28 cellular contexts compared by ENCODE assay signal in genomic region chr9:137376386-137376785, GRCh38. TPM values are rescaled to one million over a fixed set of nuclear protein-coding genes. Genes with fewer than 3 reads are reported as not detected.
DNase-seq lines count a peak whose midpoint lies in the region; ATAC-seq, FAIRE-seq and TF ChIP-seq lines count a peak whose summit lies in the region.
"Had no signal": no experiment of that assay in that cellular context is flagged by ENCODE, and none has a peak within 500 bp of the region (broad histone marks: within the 10 kb centered on the region; RNA-seq: fewer than 3 reads in every experiment).

No MANE protein-coding gene starts in this region.

- peaks cover 16% of the 10 kb centered on the region for H3K27me3 Mint-ChIP-seq in WTC11 (ENCODE audit: low read depth)
- H3K27me3 Mint-ChIP-seq: CD4-positive, CD25-positive, alpha-beta regulatory T cell; CD8-positive, alpha-beta memory T cell; IgD-negative memory B cell had no signal

- H3K9me3 ChIP-seq in right atrium auricular region (no peaks in the 10 kb centered on the region), mucosa of descending colon (no peaks in the 10 kb centered on the region), spleen (peaks cover 0 to 8% (median 0%) of the 10 kb centered on the region in 8 donors)

- no peak for TF ChIP-seq CTCF in right atrium auricular region (IDR thresholded peaks at IDR 0.05)
- TF ChIP-seq CTCF in WTC11 (IDR thresholded peaks at IDR 0.05): no peak
- TF ChIP-seq CTCF in mucosa of descending colon (IDR thresholded peaks at IDR 0.05): no peak
- no peak for TF ChIP-seq CTCF in spleen (IDR thresholded peaks at IDR 0.05 in 8 of 11, conservative IDR thresholded peaks at IDR 0.05 in 3 of 11)

- H3K4me1 Mint-ChIP-seq in WTC11: no peaks in the 10 kb centered on the region
- H3K4me1 Mint-ChIP-seq: CD8-positive, alpha-beta memory T cell had no signal

- WGBS in spleen, 5 donors: 91 to 97% (median 95%) methylated on average over 12 of the region's 12 CpGs

- POLR2A ChIA-PET in WTC11 (lab: Charles Lee): interaction anchor here (0.6 kb wide), 1 partner anchor 408 kb away, joined by 5 read pairs; no protein-coding TSS in a partner anchor

- no peak overlapping the region for H3K4me3 Mint-ChIP-seq in WTC11
- H3K4me3 Mint-ChIP-seq: CD4-positive, CD25-positive, alpha-beta regulatory T cell; CD8-positive, alpha-beta memory T cell; HFFc6; IgD-negative memory B cell had no signal

- H3K27ac Mint-ChIP-seq in WTC11: no peak overlapping the region
- H3K27ac Mint-ChIP-seq: CD4-positive, CD25-positive, alpha-beta regulatory T cell; CD8-positive, alpha-beta memory T cell; HFFc6 had no signal

- H3K4me3 ChIP-seq in right atrium auricular region (no peak overlapping the region), mucosa of descending colon (no peak overlapping the region), spleen (no peak overlapping the region)
- H3K4me3 ChIP-seq: GM12878, GM23248 had no signal

- ATAC-seq in WTC11 (no peak), mucosa of descending colon (no peak), HG02840 (IDR thresholded peaks at IDR 0.05; ENCODE audit: low FRiP score, unreplicated experiment) (no peak), HG02798 (IDR thresholded peaks at IDR 0.05; ENCODE audit: poor library complexity, unreplicated experiment) (no peak)
- ATAC-seq: GM12878, HepG2 had no signal

- FAIRE-seq in H54 (lab: Jason Lieb, UNC): no peak
- FAIRE-seq: A204.1, GM12878, GM19239, HepG2 had no signal

- no peaks in the 10 kb centered on the region for H3K27me3 ChIP-seq in right atrium auricular region
- H3K27me3 ChIP-seq in spleen (replicated peaks in 1 of 7): no peaks in the 10 kb centered on the region
- H3K27me3 ChIP-seq: BE2C had no signal

- peak; percentile 54 for DNase-seq in cardiac septum (ENCODE audit: low spot score)
- DNase-seq in right atrium auricular region (ENCODE audit: low spot score): no peak
- peak; percentile 2 for DNase-seq in WTC11 (ENCODE audit: low spot score)
- DNase-seq in mucosa of descending colon: peak in 2 of 3 donors; percentile 7 to 17
- DNase-seq in spleen: peak; percentile 32
- DNase-seq in H54 (ENCODE audit: insufficient read length, low spot score): no peak
- DNase-seq: ACHN; BE2C; C1 segment of cervical spinal cord; CD4-positive, CD25-positive, alpha-beta regulatory T cell; COR-L47; DMS 273 treated with DMSO at 0.1 percent for 48 hours; DMS53; DND-41; EL; GM23248; HCEC 1CT; HFFc6 had no signal

- no peak for TF ChIP-seq POLR2A in spleen (IDR thresholded peaks at IDR 0.05)
- TF ChIP-seq POLR2A in H54 (IDR thresholded peaks at IDR 0.05; ENCODE audit: low read depth, low read length): no peak

- no peaks in the 10 kb centered on the region for H3K36me3 ChIP-seq in right atrium auricular region
- no peaks in the 10 kb centered on the region for H3K36me3 ChIP-seq in mucosa of descending colon (ENCODE audit: low read depth)
- peaks cover 0 to 32% (median 4%) of the 10 kb centered on the region in 6 donors for H3K36me3 ChIP-seq in spleen
- H3K36me3 ChIP-seq: BE2C had no signal

- CTCF ChIA-PET in WTC11 (lab: Charles Lee): interaction anchor here (0.7 to 1.4 kb wide), 2 partner anchors 40 to 89 kb away, joined by 3 to 7 read pairs; no protein-coding TSS in a partner anchor

- H3K27ac ChIP-seq in right atrium auricular region: no peak overlapping the region
- no peak overlapping the region for H3K27ac ChIP-seq in spleen
- H3K27ac ChIP-seq: GM23248 had no signal

- intact Hi-C loops in cardiac septum (cut with DNase I) (no loop called here), mucosa of descending colon (cut with DNase I, micrococcal nuclease) (no loop called here), spleen (cut with DNase I; ENCODE audit: low total_unique reads) (no loop called here)

- H3K9me3 Mint-ChIP-seq in WTC11: 0 out of 2 replicates have a peak, but pooled peaks cover 7% of the 10 kb centered on the region
- H3K9me3 Mint-ChIP-seq: CD8-positive, alpha-beta memory T cell; IgD-negative memory B cell had no signal

- H3K4me1 ChIP-seq in right atrium auricular region (no peaks in the 10 kb centered on the region), mucosa of descending colon (ENCODE audit: low read depth) (no peaks in the 10 kb centered on the region), spleen (no peaks in the 10 kb centered on the region)

- H3K36me3 Mint-ChIP-seq in WTC11: peaks cover 8% of the 10 kb centered on the region; the same call in 1 of the 2 replicates
- H3K36me3 Mint-ChIP-seq: CD8-positive, alpha-beta memory T cell; IgD-negative memory B cell had no signal

TF ChIP-seq in WTC11, 78 proteins besides CTCF, POLR2A, EP300 and RAD21 (continues in another document):
- TF ChIP-seq NFATC4 (CRISPR knock-in tag; IDR thresholded peaks at IDR 0.05) (no peak), FOXP1 (CRISPR knock-in tag; IDR thresholded peaks at IDR 0.05; ENCODE audit: borderline replicate concordance) (no peak), ERG (CRISPR knock-in tag; IDR thresholded peaks at IDR 0.05) (no peak), E2F5 (CRISPR knock-in tag; IDR thresholded peaks at IDR 0.05) (no peak), ZNF396 (CRISPR knock-in tag; IDR thresholded peaks at IDR 0.05; ENCODE audit: borderline replicate concordance) (no peak), CDX4 (CRISPR knock-in tag; IDR thresholded peaks at IDR 0.05; ENCODE audit: borderline replicate concordance) (no peak), ESRRA (CRISPR knock-in tag; IDR thresholded peaks at IDR 0.05; ENCODE audit: borderline replicate concordance) (no peak), ZNF219 (CRISPR knock-in tag; IDR thresholded peaks at IDR 0.05; ENCODE audit: borderline replicate concordance) (no peak), MYBL2 (CRISPR knock-in tag; IDR thresholded peaks at IDR 0.05) (no peak), MXD4 (CRISPR knock-in tag; IDR thresholded peaks at IDR 0.05; ENCODE audit: borderline replicate concordance) (no peak), CREB1 (CRISPR knock-in tag; IDR thresholded peaks at IDR 0.05) (no peak), OVOL2 (CRISPR knock-in tag; IDR thresholded peaks at IDR 0.05; ENCODE audit: borderline replicate concordance) (no peak), GRHL2 (CRISPR knock-in tag; IDR thresholded peaks at IDR 0.05; ENCODE audit: insufficient replicate concordance, severe bottlenecking) (no peak), SMAD4 (CRISPR knock-in tag; IDR thresholded peaks at IDR 0.05) (no peak), ATF6 (CRISPR knock-in tag; IDR thresholded peaks at IDR 0.05) (no peak), HMGA2 (CRISPR knock-in tag; IDR thresholded peaks at IDR 0.05) (no peak)

RNA-seq across cellular contexts. Expression of gene EXD3, which starts 46.6 kb away (rescaled TPM):
- total RNA-seq in cardiac septum (11.3 TPM), right atrium auricular region (1 to 10 TPM; 5.9 to 6.0 TPM), WTC11 (2021) (20.4 to 23.1 TPM (median 21.2 TPM) in 3 replicates), mucosa of descending colon (10 to 100 TPM; 39.4 to 56.7 (median 40.1) TPM), spleen (10 to 100 TPM; 14.5 to 52.8 (median 29.8) TPM)
- 10 to 100 TPM; 15.6 to 62.3 (median 43.4) TPM for polyA plus RNA-seq in spleen

RNA-seq across cellular contexts. Expression of gene NOXA1, which starts 46.8 kb away (rescaled TPM):
- total RNA-seq in cardiac septum: 3.3 TPM
- 1 to 10 TPM in 1 of 2 donors, under 1 TPM in 1; 0.94 to 3.4 TPM for total RNA-seq in right atrium auricular region
- total RNA-seq in WTC11 (2021): 2.9 to 5.9 TPM (median 4.8 TPM) in 3 replicates
- 10 to 100 TPM; 18.0 to 41.5 (median 27.2) TPM for total RNA-seq in mucosa of descending colon
- 10 to 100 TPM in 2 of 7 donors, 1 to 10 TPM in 5; 1.9 to 15.0 (median 5.3) TPM for total RNA-seq in spleen
- polyA plus RNA-seq in spleen: 10 to 100 TPM in 1 of 3 donors, 1 to 10 TPM in 2; 3.2 to 10.7 (median 7.8) TPM
- total RNA-seq: G401, GM12878, H4 had no signal

Comparison
In these comparisons a context has a peak if more than half of its experiments do, and no peak if none do; other contexts are left out.
1. DNase-seq: peak in cardiac septum (single experiment), WTC11 (single experiment), mucosa of descending colon (2 of 3) and spleen (single experiment); none in right atrium auricular region (single experiment) and H54 (single experiment).